Comparison of ENCODE assay signal across 14 cellular contexts in the genomic region with DNA sequence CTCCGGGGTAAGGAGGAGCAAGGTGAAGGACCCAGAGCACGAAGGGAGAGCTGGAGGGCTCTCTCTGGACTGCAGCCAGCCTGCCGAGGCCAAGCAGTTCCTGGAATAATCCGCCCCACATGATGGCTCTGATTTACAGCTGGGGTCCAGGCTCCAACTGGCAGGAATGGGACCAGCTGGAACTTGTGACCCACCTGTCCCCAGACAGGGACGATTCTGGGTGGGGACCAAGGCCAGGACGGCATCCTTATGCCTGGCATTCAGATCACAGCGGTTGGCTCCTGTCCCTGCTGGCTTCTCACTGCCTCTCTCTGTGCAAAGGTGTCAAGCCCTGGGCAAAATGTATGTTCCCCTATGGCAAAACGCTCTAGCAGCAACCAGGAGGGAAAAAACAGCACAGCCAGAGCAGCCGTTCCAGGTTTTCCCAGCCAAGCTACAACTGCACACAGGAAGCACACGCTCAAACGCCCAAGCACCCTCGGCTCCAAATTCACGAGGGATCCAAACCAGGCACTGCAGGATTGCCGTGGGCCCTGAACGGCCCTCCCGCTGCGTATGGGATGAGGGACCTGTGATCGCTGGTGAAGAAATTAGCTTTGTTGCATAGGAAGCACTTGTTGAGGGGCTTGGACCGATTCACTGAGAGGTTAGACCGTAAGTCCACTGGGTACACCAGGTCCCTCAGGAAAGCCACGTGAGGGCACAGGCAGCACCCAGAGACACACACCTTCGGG. TPM values are rescaled to one million over a fixed set of nuclear protein-coding genes. Genes with fewer than 3 reads are reported as not detected.
DNase-seq lines count a peak whose midpoint lies in the region; TF ChIP-seq lines count a peak whose summit lies in the region.
"Had no signal": no experiment of that assay in that cellular context is flagged by ENCODE, and none has a peak within 500 bp of the region (broad histone marks: within the 10 kb centered on the region; RNA-seq: fewer than 3 reads in every experiment).

No MANE protein-coding gene starts in this region.

- H3K27me3 ChIP-seq in skeletal muscle tissue (ENCODE audit: control insufficient read depth in 3 of 3, insufficient read depth in 3 of 3, low read length in 3 of 3): no peaks in the 10 kb centered on the region
- H3K27me3 ChIP-seq: heart left ventricle had no signal

- peaks cover 10 to 21% (median 19%) of the 10 kb centered on the region in 3 donors for H3K4me1 ChIP-seq in skeletal muscle tissue (ENCODE audit: control insufficient read depth in 3 of 3, insufficient read depth in 3 of 3, low read length in 3 of 3)

- H3K4me3 ChIP-seq in skeletal muscle tissue (ENCODE audit: low read length in 3 of 3): peak overlapping the region in 1 of 3 donors; percentile 6
- H3K4me3 ChIP-seq: esophagus squamous epithelium, heart left ventricle, left lung, tibial artery had no signal

- no peaks in the 10 kb centered on the region for H3K27me3 Mint-ChIP-seq in mesothelial cell of epicardium (ENCODE audit: low read depth)
- H3K27me3 Mint-ChIP-seq: naive thymus-derived CD8-positive, alpha-beta T cell had no signal

- TF ChIP-seq CTCF in mesothelial cell of epicardium (IDR thresholded peaks at IDR 0.05; ENCODE audit: unreplicated experiment): no peak

- no peaks in the 10 kb centered on the region for H3K36me3 ChIP-seq in skeletal muscle tissue (ENCODE audit: control insufficient read depth in 3 of 3, insufficient read depth in 3 of 3, low read length in 3 of 3)
- H3K36me3 ChIP-seq: esophagus squamous epithelium, heart left ventricle, left lung, tibial artery had no signal

- POLR2A ChIA-PET in HEK293T (lab: Yijun Ruan, JAX): interaction anchor here (0.9 to 2.9 kb wide), 4 partner anchors 21 to 162 kb away, joined by 4 to 26 read pairs (median 4); a partner anchor contains a TSS

- H3K4me3 Mint-ChIP-seq in mesothelial cell of epicardium: no peak overlapping the region

- DNase-seq in DMS53 treated with DMSO at 0.1 percent for 48 hours (lab: John Stamatoyannopoulos, UW; ENCODE audit: unreplicated experiment) (peak; percentile 10), DMS53 (lab: John Stamatoyannopoulos, UW) (no peak), caudate nucleus (lab: John Stamatoyannopoulos, UW) (peak in 6 of 61 donors; percentile 68 to 81 (median 76)), mesothelial cell of epicardium (ENCODE audit: low spot score in 2 of 2, unreplicated experiment in 2 of 2) (no peak), HT-29 (ENCODE audit: low spot score) (no peak), HEK293T (ENCODE audit: extremely low spot score) (no peak)
- no peak for DNase-seq in activated CD8-positive, alpha-beta memory T cell treated with anti-CD3 and anti-CD28 coated beads, Interleukin-2, amount 50 U/mL, for 48 hours
- DNase-seq: esophagus squamous epithelium had no signal

- H3K9me3 Mint-ChIP-seq in mesothelial cell of epicardium: no peaks in the 10 kb centered on the region
- H3K9me3 Mint-ChIP-seq: naive thymus-derived CD8-positive, alpha-beta T cell had no signal

- H3K27ac Mint-ChIP-seq in mesothelial cell of epicardium: peak overlapping the region; percentile 24

- H3K4me1 Mint-ChIP-seq in mesothelial cell of epicardium: peaks cover 54% of the 10 kb centered on the region

- no peaks in the 10 kb centered on the region for H3K36me3 Mint-ChIP-seq in mesothelial cell of epicardium
- H3K36me3 Mint-ChIP-seq: CD4-positive, CD25-positive, alpha-beta regulatory T cell; naive thymus-derived CD8-positive, alpha-beta T cell had no signal

- H3K27ac ChIP-seq in caudate nucleus (ENCODE audit: low read depth, low read length): peak overlapping the region; percentile 97
- H3K27ac ChIP-seq in skeletal muscle tissue (ENCODE audit: low read depth, low read length): no peak overlapping the region
- H3K27ac ChIP-seq: left lung, tibial artery had no signal

- H3K9ac ChIP-seq in skeletal muscle tissue (ENCODE audit: low read depth in 1 of 3, low read length in 3 of 3): peak overlapping the region in 2 of 3 donors; percentile 50 to 60

- H3K9me3 ChIP-seq in skeletal muscle tissue (ENCODE audit: control insufficient read depth in 3 of 3, low read length in 3 of 3): no peaks in the 10 kb centered on the region
- H3K9me3 ChIP-seq: esophagus squamous epithelium, heart left ventricle, left lung, tibial artery had no signal

- CTCF ChIA-PET in HEK293T (lab: Yijun Ruan, JAX): interaction anchor here (0.6 to 3.4 kb wide), 12 partner anchors 9 to 1853 kb away, joined by 3 to 35 read pairs (median 4); a partner anchor contains a TSS

TF ChIP-seq in HEK293T, 16 proteins besides CTCF, POLR2A, EP300 and RAD21:
- TF ChIP-seq LEF1 (IDR thresholded peaks at IDR 0.05; ENCODE audit: borderline replicate concordance) (no peak), FOXM1 (IDR thresholded peaks at IDR 0.05; ENCODE audit: borderline replicate concordance) (no peak), NFRKB (IDR thresholded peaks at IDR 0.05) (no peak), HDGF (IDR thresholded peaks at IDR 0.05; ENCODE audit: borderline replicate concordance) (no peak), ARNT (IDR thresholded peaks at IDR 0.05) (no peak), L3MBTL2 (conservative IDR thresholded peaks at IDR 0.05) (no peak), ELF4 (IDR thresholded peaks at IDR 0.05) (no peak), BHLHE40 (IDR thresholded peaks at IDR 0.05; ENCODE audit: borderline replicate concordance) (no peak), FOXK2 (IDR thresholded peaks at IDR 0.05) (no peak)
- TF ChIP-seq, protein P1, sequence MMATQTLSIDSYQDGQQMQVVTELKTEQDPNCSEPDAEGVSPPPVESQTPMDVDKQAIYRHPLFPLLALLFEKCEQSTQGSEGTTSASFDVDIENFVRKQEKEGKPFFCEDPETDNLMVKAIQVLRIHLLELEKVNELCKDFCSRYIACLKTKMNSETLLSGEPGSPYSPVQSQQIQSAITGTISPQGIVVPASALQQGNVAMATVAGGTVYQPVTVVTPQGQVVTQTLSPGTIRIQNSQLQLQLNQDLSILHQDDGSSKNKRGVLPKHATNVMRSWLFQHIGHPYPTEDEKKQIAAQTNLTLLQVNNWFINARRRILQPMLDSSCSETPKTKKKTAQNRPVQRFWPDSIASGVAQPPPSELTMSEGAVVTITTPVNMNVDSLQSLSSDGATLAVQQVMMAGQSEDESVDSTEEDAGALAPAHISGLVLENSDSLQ (IDR thresholded peaks at IDR 0.05): no peak
TF ChIP-seq in HEK293T: peak in this region for 0.

RNA-seq across cellular contexts. Expression of a gene that starts 35.8 kb away (rescaled TPM):
- total RNA-seq in mesothelial cell of epicardium (1.1 to 1.6 TPM (median 1.5 TPM) in 3 replicates), skeletal muscle tissue (2.1 TPM)
- not detected in 2 replicates for total RNA-seq in HT-29 (2014; rRNA removed; shearing (Covaris generic))
- total RNA-seq: CD4-positive, CD25-positive, alpha-beta regulatory T cell had no signal
